Comparison of ENCODE assay signal across 1 cellular context in genomic region chr12:106302401-106303201, GRCh38.
TF ChIP-seq lines count a peak whose summit lies in the region.

TSS of gene TCP11L2 (plus strand) at chr12:106302733. CDS start at chr12:106311076, 8,343 bp downstream.

TF ChIP-seq in HepG2, 621 proteins besides CTCF, POLR2A, EP300 and RAD21 (continued from another document and continues in another):
- no peak; the same call in 1 of the 2 replicates for TF ChIP-seq ZNF788 (CRISPR knock-in tag; IDR thresholded peaks at IDR 0.05; ENCODE audit: borderline replicate concordance)
- no peak for TF ChIP-seq SNAPC4 (CRISPR knock-in tag; IDR thresholded peaks at IDR 0.05)
- no peak for TF ChIP-seq NFE2L2 (IDR thresholded peaks at IDR 0.05; ENCODE audit: low read length)
- TF ChIP-seq IRF2 (CRISPR knock-in tag; IDR thresholded peaks at IDR 0.05), result no peak
- no peak for TF ChIP-seq ZXDC (CRISPR knock-in tag; IDR thresholded peaks at IDR 0.05)
- TF ChIP-seq CREBL2 (CRISPR knock-in tag; IDR thresholded peaks at IDR 0.05; ENCODE audit: borderline replicate concordance), result no peak
- no peak for TF ChIP-seq CENPX (CRISPR knock-in tag; IDR thresholded peaks at IDR 0.05)
- TF ChIP-seq ZNF792 (CRISPR knock-in tag; IDR thresholded peaks at IDR 0.05), result no peak
- TF ChIP-seq ZNF20 (CRISPR knock-in tag; IDR thresholded peaks at IDR 0.05), result 0 out of 2 replicates have a peak, but pooled peaks have one; percentile 46
- TF ChIP-seq TRIM24 (CRISPR knock-in tag; IDR thresholded peaks at IDR 0.05), result no peak
- TF ChIP-seq EHMT2 (IDR thresholded peaks at IDR 0.05; ENCODE audit: borderline replicate concordance, low read depth, low read length), result no peak
- TF ChIP-seq PAWR (CRISPR knock-in tag; IDR thresholded peaks at IDR 0.05; ENCODE audit: borderline replicate concordance), result no peak
- TF ChIP-seq CEBPZ (IDR thresholded peaks at IDR 0.05; ENCODE audit: low read length), result no peak
- no peak for TF ChIP-seq ELK4 (CRISPR knock-in tag; IDR thresholded peaks at IDR 0.05; ENCODE audit: borderline replicate concordance)
- TF ChIP-seq SP1 (IDR thresholded peaks at IDR 0.05), result no peak
- peak; percentile 11; the same call in 1 of the 2 replicates for TF ChIP-seq SP1 (CRISPR knock-in tag; IDR thresholded peaks at IDR 0.05)
- 0 out of 2 replicates have a peak, but pooled peaks have one; percentile 46 for TF ChIP-seq ZNF510 (CRISPR knock-in tag; IDR thresholded peaks at IDR 0.05; ENCODE audit: low read depth)
- TF ChIP-seq BRCA1 (CRISPR knock-in tag; IDR thresholded peaks at IDR 0.05), result no peak
- TF ChIP-seq ZNF883 (CRISPR knock-in tag; IDR thresholded peaks at IDR 0.05; ENCODE audit: not compliant biosample characterization), result peak; percentile 17
- no peak for TF ChIP-seq ZNF709 (CRISPR knock-in tag; IDR thresholded peaks at IDR 0.05)
- TF ChIP-seq USF2 (IDR thresholded peaks at IDR 0.05; ENCODE audit: low read depth, low read length), result no peak
- no peak for TF ChIP-seq USF2 (CRISPR knock-in tag; IDR thresholded peaks at IDR 0.05; ENCODE audit: borderline replicate concordance)
- TF ChIP-seq HNF4G (IDR thresholded peaks at IDR 0.05; ENCODE audit: borderline replicate concordance, low read depth, low read length), result no peak
- TF ChIP-seq HNF4G (CRISPR knock-in tag; IDR thresholded peaks at IDR 0.05; ENCODE audit: borderline replicate concordance, low read depth), result no peak; the same call in 1 of the 2 replicates
- TF ChIP-seq GPBP1L1 (CRISPR knock-in tag; IDR thresholded peaks at IDR 0.05), result no peak
- TF ChIP-seq ZFX (CRISPR knock-in tag; IDR thresholded peaks at IDR 0.05; ENCODE audit: low read depth), result peak; percentile 62
- no peak for TF ChIP-seq ZSCAN25 (CRISPR knock-in tag; IDR thresholded peaks at IDR 0.05)
- TF ChIP-seq POGZ (CRISPR knock-in tag; IDR thresholded peaks at IDR 0.05), result 0 out of 2 replicates have a peak, but pooled peaks have one; percentile 32
- no peak for TF ChIP-seq ZNF598 (CRISPR knock-in tag; IDR thresholded peaks at IDR 0.05; ENCODE audit: borderline replicate concordance)
- no peak for TF ChIP-seq CCAR2 (optimal IDR thresholded peaks at IDR 0.05; ENCODE audit: low read depth, low read length)
- peak; percentile 64 for TF ChIP-seq KAT7 (CRISPR knock-in tag; IDR thresholded peaks at IDR 0.05; ENCODE audit: borderline replicate concordance)
- TF ChIP-seq ZBTB7A (CRISPR knock-in tag; IDR thresholded peaks at IDR 0.05), result no peak
- no peak for TF ChIP-seq IKZF4 (CRISPR knock-in tag; IDR thresholded peaks at IDR 0.05; ENCODE audit: borderline replicate concordance, low read depth, not compliant biosample characterization)
- TF ChIP-seq CENPT (CRISPR knock-in tag; IDR thresholded peaks at IDR 0.05; ENCODE audit: low read depth), result no peak
- TF ChIP-seq ZNF503 (CRISPR knock-in tag; IDR thresholded peaks at IDR 0.05), result no peak; the same call in 1 of the 2 replicates
- TF ChIP-seq ZNF782 (CRISPR knock-in tag; IDR thresholded peaks at IDR 0.05; ENCODE audit: borderline replicate concordance), result no peak
- TF ChIP-seq U2AF2 (IDR thresholded peaks at IDR 0.05; ENCODE audit: low read depth, low read length), result no peak
- TF ChIP-seq CREB3 (CRISPR knock-in tag; IDR thresholded peaks at IDR 0.05), result no peak
- TF ChIP-seq ZNF777 (CRISPR knock-in tag; IDR thresholded peaks at IDR 0.05), result peak; percentile 46; the same call in 1 of the 2 replicates
- TF ChIP-seq ZNF121 (CRISPR knock-in tag; IDR thresholded peaks at IDR 0.05), result no peak
- TF ChIP-seq ZNF441 (CRISPR knock-in tag; IDR thresholded peaks at IDR 0.05; ENCODE audit: borderline replicate concordance), result peak; percentile 45; the same call in 1 of the 2 replicates
- no peak for TF ChIP-seq SNRNP70 (IDR thresholded peaks at IDR 0.05; ENCODE audit: low read depth, low read length)
- no peak for TF ChIP-seq MTF2 (CRISPR knock-in tag; IDR thresholded peaks at IDR 0.05; ENCODE audit: borderline replicate concordance)
- TF ChIP-seq ZSCAN29 (CRISPR knock-in tag; conservative IDR thresholded peaks at IDR 0.05), result 0 out of 2 replicates have a peak, but pooled peaks have one; percentile 65
- TF ChIP-seq MED8 (CRISPR knock-in tag; IDR thresholded peaks at IDR 0.05; ENCODE audit: insufficient replicate concordance), result no peak
- TF ChIP-seq ZNF331 (CRISPR knock-in tag; IDR thresholded peaks at IDR 0.05), result no peak
